13 cellular contexts compared by ENCODE assay signal in the genomic region with DNA sequence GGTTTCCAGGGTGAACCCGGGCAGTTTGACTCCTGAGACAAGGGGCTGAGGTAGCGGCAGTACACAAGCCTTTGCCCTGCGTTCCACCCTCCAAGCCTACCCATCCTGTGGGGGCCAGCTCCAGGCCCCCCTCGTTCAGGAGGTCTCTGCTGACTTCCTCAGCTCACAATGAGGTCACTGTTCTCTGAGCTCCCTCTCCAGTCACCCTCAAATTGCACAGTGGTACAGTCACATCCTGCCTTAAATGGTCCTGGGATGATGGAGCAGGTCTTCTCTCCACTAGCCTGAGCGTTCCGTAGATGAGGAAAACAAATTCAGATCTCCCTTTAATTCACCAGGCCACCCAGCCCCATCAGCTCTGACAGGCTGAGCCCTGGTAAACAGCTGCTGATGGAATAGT.
DNase-seq lines count a peak whose midpoint lies in the region; ATAC-seq, FAIRE-seq and TF ChIP-seq lines count a peak whose summit lies in the region.
"Had no signal": no experiment of that assay in that cellular context is flagged by ENCODE, and none has a peak within 500 bp of the region (broad histone marks: within the 10 kb centered on the region; RNA-seq: fewer than 3 reads in every experiment).

No MANE protein-coding gene starts in this region.

- ATAC-seq in activated T-cell treated with anti-CD3 and anti-CD28 coated beads, Interleukin-2, amount 50 U/mL, for 72 hours (replicated peaks in 1 of 2) = peak; percentile 42 to 70
- ATAC-seq in HG02938 (IDR thresholded peaks at IDR 0.05; ENCODE audit: unreplicated experiment) = no peak
- no peak for ATAC-seq in GM18909 (IDR thresholded peaks at IDR 0.05; ENCODE audit: poor library complexity, unreplicated experiment)

- H3K9me3 ChIP-seq in endothelial cell of umbilical vein (replicated peaks; ENCODE audit: control insufficient read depth, insufficient read depth, low read length) = no peaks in the 10 kb centered on the region
- H3K9me3 ChIP-seq: right atrium auricular region, testis had no signal

- peak overlapping the region in 1 of 2 donors; percentile 64 for H3K4me3 Mint-ChIP-seq in activated T-cell treated with anti-CD3 and anti-CD28 coated beads, Interleukin-2, amount 50 U/mL, for 72 hours

- H3K4me1 ChIP-seq in endothelial cell of umbilical vein (ENCODE audit: control insufficient read depth, extremely low read depth, insufficient read depth, low read length) = peaks cover 49% of the 10 kb centered on the region
- H3K4me1 ChIP-seq: testis had no signal

- TF ChIP-seq CTCF in endothelial cell of umbilical vein (IDR thresholded peaks at IDR 0.05; ENCODE audit: extremely low read depth in 1 of 2, insufficient read depth in 1 of 2, low read depth in 1 of 2, low read length in 2 of 2) = no peak

- H3K4me1 Mint-ChIP-seq in activated T-cell treated with anti-CD3 and anti-CD28 coated beads, Interleukin-2, amount 50 U/mL, for 72 hours (ENCODE audit: low read depth) = peaks cover 50% of the 10 kb centered on the region

- no peaks in the 10 kb centered on the region for H3K9me1 ChIP-seq in endothelial cell of umbilical vein (replicated peaks; ENCODE audit: control insufficient read depth, extremely low read depth, insufficient read depth, low read length)

- no peak overlapping the region for H3K9ac ChIP-seq in endothelial cell of umbilical vein (replicated peaks; ENCODE audit: extremely low read depth, insufficient read depth, low read length)

- no peaks in the 10 kb centered on the region for H3K79me2 ChIP-seq in endothelial cell of umbilical vein (ENCODE audit: control insufficient read depth, insufficient read depth, low read length)

- no peak for TF ChIP-seq POLR2A in endothelial cell of umbilical vein (IDR thresholded peaks at IDR 0.05; ENCODE audit: low read depth, low read length)

- no peaks in the 10 kb centered on the region for H4K20me1 ChIP-seq in endothelial cell of umbilical vein (replicated peaks; ENCODE audit: control insufficient read depth, extremely low read depth, insufficient read depth, low read length)

- peak; percentile 95 for FAIRE-seq in endothelial cell of umbilical vein (lab: Jason Lieb, UNC)

- dilution Hi-C loops in endothelial cell of umbilical vein (cut with MboI; ENCODE audit: extremely low pct_ligation_motif_present, low sequenced_read_pairs) = no loop called here

- H3K4me3 ChIP-seq in endothelial cell of umbilical vein (replicated peaks in 1 of 3; ENCODE audit: insufficient read depth in 1 of 3, low read depth in 1 of 3, low read length in 3 of 3) (no peak overlapping the region), skeletal muscle cell (ENCODE audit: low read depth, low read length) (no peak overlapping the region)
- H3K4me3 ChIP-seq: right atrium auricular region, testis had no signal

- H3K4me2 ChIP-seq in endothelial cell of umbilical vein (ENCODE audit: insufficient read depth, low read length) = peak overlapping the region; percentile 40

- H3K9me3 Mint-ChIP-seq in activated T-cell treated with anti-CD3 and anti-CD28 coated beads, Interleukin-2, amount 50 U/mL, for 72 hours = no peaks in the 10 kb centered on the region

- H3K27me3 Mint-ChIP-seq in activated T-cell treated with anti-CD3 and anti-CD28 coated beads, Interleukin-2, amount 50 U/mL, for 72 hours (ENCODE audit: low read depth) = no peaks in the 10 kb centered on the region

- POLR2A ChIA-PET in endothelial cell of umbilical vein (lab: Charles Lee) = interaction anchor here (1.1 kb wide), 1 partner anchor 47 kb away, joined by 5 read pairs; no protein-coding TSS in a partner anchor

- intact Hi-C loops in endothelial cell of umbilical vein (cut with micrococcal nuclease) = no loop called here

- no peaks in the 10 kb centered on the region for H3K36me3 Mint-ChIP-seq in activated T-cell treated with anti-CD3 and anti-CD28 coated beads, Interleukin-2, amount 50 U/mL, for 72 hours (ENCODE audit: insufficient read depth in 2 of 2)

- peak overlapping the region; percentile 79 for H3K27ac ChIP-seq in endothelial cell of umbilical vein (ENCODE audit: insufficient read depth, low read depth, low read length)
- H3K27ac ChIP-seq: right atrium auricular region, testis had no signal

- H3K27ac Mint-ChIP-seq in activated T-cell treated with anti-CD3 and anti-CD28 coated beads, Interleukin-2, amount 50 U/mL, for 72 hours = no peak overlapping the region

- H3K36me3 ChIP-seq in endothelial cell of umbilical vein (ENCODE audit: control insufficient read depth in 2 of 2, extremely low read depth in 1 of 2, insufficient read depth in 2 of 2, low read length in 2 of 2) = no peaks in the 10 kb centered on the region
- H3K36me3 ChIP-seq: right atrium auricular region had no signal

- peak overlapping the region; percentile 7 for H2AFZ ChIP-seq in endothelial cell of umbilical vein (ENCODE audit: low read depth, low read length)

- H3K27me3 ChIP-seq in endothelial cell of umbilical vein (ENCODE audit: control insufficient read depth in 2 of 2, insufficient read depth in 2 of 2, low read length in 2 of 2) = no peaks in the 10 kb centered on the region
- H3K27me3 ChIP-seq: right atrium auricular region, testis had no signal

- DNase-seq in activated T-cell treated with anti-CD3 and anti-CD28 coated beads, Interleukin-2, amount 50 U/mL, for 72 hours = no peak
- DNase-seq in activated T-cell treated with anti-CD3 and anti-CD28 coated beads for 4 hours = no peak
- peak; percentile 83 for DNase-seq in RPMI7951 (ENCODE audit: low read depth)
- peak; percentile 70 for DNase-seq in endothelial cell of umbilical vein (ENCODE audit: low read depth, low spot score)
- peak; percentile 41 for DNase-seq in skeletal muscle cell (ENCODE audit: low read depth)
- no peak for DNase-seq in 8988T
- DNase-seq: activated CD4-positive, CD25-positive, alpha-beta regulatory T cell; effector memory CD4-positive, alpha-beta T cell; KG1; testis had no signal

- BruUV-seq in endothelial cell of umbilical vein (replicated peaks; lab: Mats Ljungman, UMichigan) = no TSS peak

- CTCF ChIA-PET in endothelial cell of umbilical vein (lab: Charles Lee) = interaction anchor here (0.9 to 2.6 kb wide), 13 partner anchors 10 to 93 kb away, joined by 3 to 28 read pairs (median 4); partner anchors contain the start of gene SH3PXD2A

TF ChIP-seq in endothelial cell of umbilical vein, 7 proteins besides CTCF, POLR2A, EP300 and RAD21:
- peak; percentile 88 for TF ChIP-seq FOS (IDR thresholded peaks at IDR 0.05; ENCODE audit: borderline replicate concordance, insufficient read depth, low read length)
- TF ChIP-seq POLR2AphosphoS5 (IDR thresholded peaks at IDR 0.05; ENCODE audit: insufficient read depth, low read depth, low read length) = peak; percentile 62
- peak; percentile 15 for TF ChIP-seq GATA2 (IDR thresholded peaks at IDR 0.05; ENCODE audit: insufficient read depth, insufficient read length, low read depth, low read length)
- peak; percentile 83 for TF ChIP-seq JUN (IDR thresholded peaks at IDR 0.05; ENCODE audit: borderline replicate concordance, insufficient read depth, insufficient read length, low read depth)
- TF ChIP-seq, protein P1, sequence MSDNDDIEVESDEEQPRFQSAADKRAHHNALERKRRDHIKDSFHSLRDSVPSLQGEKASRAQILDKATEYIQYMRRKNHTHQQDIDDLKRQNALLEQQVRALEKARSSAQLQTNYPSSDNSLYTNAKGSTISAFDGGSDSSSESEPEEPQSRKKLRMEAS (IDR thresholded peaks at IDR 0.05; ENCODE audit: insufficient read depth, insufficient read length) = no peak
- TF ChIP-seq MYC (IDR thresholded peaks at IDR 0.05; ENCODE audit: low read depth, low read length) = no peak
- no peak for TF ChIP-seq EZH2 (IDR thresholded peaks at IDR 0.05; ENCODE audit: borderline replicate concordance, low read depth, low read length, severe bottlenecking)
TF ChIP-seq in endothelial cell of umbilical vein: peak in this region for 4.

Comparison
In these comparisons a context has a peak if more than half of its experiments do, and no peak if none do; other contexts are left out.
1. ATAC-seq: peak in activated T-cell treated with anti-CD3 and anti-CD28 coated beads, Interleukin-2, amount 50 U/mL, for 72 hours (2 of 2); none in HG02938 (single experiment) and GM18909 (single experiment).
2. DNase-seq: peak in RPMI7951 (single experiment), endothelial cell of umbilical vein (single experiment) and skeletal muscle cell (single experiment); none in activated T-cell treated with anti-CD3 and anti-CD28 coated beads, Interleukin-2, amount 50 U/mL, for 72 hours (0 of 2), activated T-cell treated with anti-CD3 and anti-CD28 coated beads for 4 hours (single experiment) and 8988T (single experiment).